In the genomic region with DNA sequence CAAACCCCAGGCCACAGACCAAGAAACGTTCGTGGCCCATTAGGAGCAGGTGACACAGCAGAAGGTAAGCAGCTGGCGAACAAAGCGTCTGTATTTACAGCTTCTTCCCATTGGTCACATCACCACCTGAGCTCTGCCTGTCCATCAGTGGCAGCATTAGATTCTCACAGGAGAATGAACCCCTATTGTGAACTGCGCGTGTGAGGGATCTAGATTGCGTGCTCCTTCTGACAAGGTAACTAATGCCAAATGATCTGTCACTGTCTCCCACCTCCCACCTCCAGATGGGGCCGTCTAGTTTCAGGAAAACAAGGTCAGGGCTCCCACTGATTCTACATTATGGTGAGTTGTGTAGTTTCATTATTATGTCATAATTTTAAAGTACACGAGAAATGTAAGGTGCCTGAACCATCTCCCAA, we compare ENCODE assay signal across 18 cellular contexts.
DNase-seq lines count a peak whose midpoint lies in the region; ATAC-seq and TF ChIP-seq lines count a peak whose summit lies in the region.
"Had no signal": no experiment of that assay in that cellular context is flagged by ENCODE, and none has a peak within 500 bp of the region (broad histone marks: within the 10 kb centered on the region; RNA-seq: fewer than 3 reads in every experiment).

No MANE protein-coding gene starts in this region.

- H3K36me3 ChIP-seq in KOPT-K1 (ENCODE audit: insufficient read depth, low read length): no peaks in the 10 kb centered on the region
- H3K36me3 ChIP-seq in heart left ventricle: no peaks in the 10 kb centered on the region
- H3K36me3 ChIP-seq: left lung, MG63, neutrophil had no signal

- no peak for TF ChIP-seq POLR2A in heart left ventricle (IDR thresholded peaks at IDR 0.05)

- no peak for TF ChIP-seq CTCF in heart left ventricle (IDR thresholded peaks at IDR 0.05)

- intact Hi-C loops in heart left ventricle (cut with DNase I): no loop called here

- no peak overlapping the region for H3K4me3 ChIP-seq in heart left ventricle
- H3K4me3 ChIP-seq: body of pancreas, left lung, MG63, mucosa of descending colon had no signal

- WGBS in heart left ventricle, 4 donors: 64 to 67% (median 65%) methylated on average over 9 of the region's 9 CpGs

- H3K27ac ChIP-seq in KOPT-K1 (ENCODE audit: low read depth, low read length, poor library complexity, severe bottlenecking) (peak overlapping the region; percentile 89), heart left ventricle (no peak overlapping the region)
- H3K27ac ChIP-seq: body of pancreas, left lung, neutrophil had no signal

- no peaks in the 10 kb centered on the region for H3K27me3 ChIP-seq in heart left ventricle
- H3K27me3 ChIP-seq: body of pancreas, left lung had no signal

- no peak for ATAC-seq in heart left ventricle
- ATAC-seq: body of pancreas, left lung, mucosa of descending colon, Right ventricle myocardium inferior, WTC11 had no signal

- H3K9me3 ChIP-seq in KOPT-K1 (ENCODE audit: insufficient read depth, low read length, poor library complexity, severe bottlenecking) (peaks cover 22% of the 10 kb centered on the region), heart left ventricle (no peaks in the 10 kb centered on the region)
- H3K9me3 ChIP-seq: body of pancreas, left lung, MG63, mucosa of descending colon, neutrophil had no signal

- no peaks in the 10 kb centered on the region for H3K4me1 ChIP-seq in heart left ventricle
- H3K4me1 ChIP-seq: left lung had no signal

- DNase-seq in NCI-H510A treated with DMSO at 0.1 percent for 48 hours (lab: John Stamatoyannopoulos, UW) (peak; percentile 7), NCI-H510A (lab: John Stamatoyannopoulos, UW) (no peak), putamen (ENCODE audit: low spot score) (no peak), heart left ventricle (no peak), NCI-H1694 treated with DMSO at 0.1 percent for 48 hours (lab: John Stamatoyannopoulos, UW) (no peak)
- DNase-seq in activated T-helper 9 cell treated with anti-CD3 and anti-CD28 coated beads, Interleukin-2, amount 50 U/mL, for 16 hours (ENCODE audit: low read depth): peak; percentile 13
- DNase-seq in stimulated activated CD4-positive, alpha-beta T cell treated with anti-CD3 and anti-CD28 coated beads, Interleukin-1b, Interleukin-23, amount 100 ng/mL, for 48 hours: peak; percentile 47
- DNase-seq: body of pancreas; CD4-positive, alpha-beta T cell; cortex of kidney; foreskin melanocyte; left lung; MG63; mucosa of descending colon had no signal

Comparison
In these comparisons a context has a peak if more than half of its experiments do, and no peak if none do; other contexts are left out.
1. DNase-seq: peak in NCI-H510A treated with DMSO at 0.1 percent for 48 hours (single experiment), activated T-helper 9 cell treated with anti-CD3 and anti-CD28 coated beads, Interleukin-2, amount 50 U/mL, for 16 hours (single experiment) and stimulated activated CD4-positive, alpha-beta T cell treated with anti-CD3 and anti-CD28 coated beads, Interleukin-1b, Interleukin-23, amount 100 ng/mL, for 48 hours (single experiment); none in NCI-H510A (single experiment), putamen (single experiment), heart left ventricle (0 of 5) and NCI-H1694 treated with DMSO at 0.1 percent for 48 hours (single experiment).